Comparison of ENCODE assay signal across 8 cellular contexts in genomic region chr11:66335531-66336233, GRCh38. TPM values are rescaled to one million over a fixed set of nuclear protein-coding genes. Genes with fewer than 3 reads are reported as not detected.
A peak's percentile ranks its signal among the peaks of the same experiment; 100 is the strongest.
DNase-seq lines count a peak whose midpoint lies in the region; ATAC-seq and TF ChIP-seq lines count a peak whose summit lies in the region.

No MANE protein-coding gene starts in this region.

- TF ChIP-seq POLR2A in gastroesophageal sphincter (IDR thresholded peaks at IDR 0.05) (no peak), ovary (IDR thresholded peaks at IDR 0.05) (no peak)

- H3K27ac ChIP-seq in gastroesophageal sphincter: peak overlapping the region in 3 of 4 donors; percentile 55 to 73 (median 72)
- peak overlapping the region in 1 of 2 donors; percentile 5 for H3K27ac ChIP-seq in ovary

- no peak for TF ChIP-seq CTCF in gastroesophageal sphincter (IDR thresholded peaks at IDR 0.05)
- no peak for TF ChIP-seq CTCF in ovary (IDR thresholded peaks at IDR 0.05)
- TF ChIP-seq CTCF in omental fat pad (IDR thresholded peaks at IDR 0.05): no peak

- CTCF ChIA-PET in activated naive CD4-positive, alpha-beta T cell treated with anti-CD3 and anti-CD28 coated beads, Interleukin-2, amount 10 ng/mL, durations not matched to agents 7 days and 5 days (lab: Charles Lee): interaction anchor here (1.0 to 2.8 kb wide), 4 partner anchors 23 to 54 kb away, joined by 3 to 27 read pairs (median 3); no protein-coding TSS in a partner anchor

- peaks cover 23% of the 10 kb centered on the region for H3K4me1 Mint-ChIP-seq in activated naive CD4-positive, alpha-beta T cell treated with anti-CD3 and anti-CD28 coated beads, Interleukin-2, amount 10 ng/mL, durations not matched to agents 7 days and 5 days
- peaks cover 20% of the 10 kb centered on the region for H3K4me1 Mint-ChIP-seq in activated T-cell treated with anti-CD3 and anti-CD28 coated beads, Interleukin-2, amount 50 U/mL, for 4 hours (ENCODE audit: low read depth)

- H3K36me3 Mint-ChIP-seq in activated naive CD4-positive, alpha-beta T cell treated with anti-CD3 and anti-CD28 coated beads, Interleukin-2, amount 10 ng/mL, durations not matched to agents 7 days and 5 days: peaks cover 19% of the 10 kb centered on the region
- H3K36me3 Mint-ChIP-seq in activated T-cell treated with anti-CD3 and anti-CD28 coated beads, Interleukin-2, amount 50 U/mL, for 4 hours (ENCODE audit: insufficient read depth): peaks cover 11% of the 10 kb centered on the region

- H3K27me3 ChIP-seq in gastroesophageal sphincter (no peaks in the 10 kb centered on the region), ovary (no peaks in the 10 kb centered on the region)

- ATAC-seq in activated T-cell treated with anti-CD3 and anti-CD28 coated beads, Interleukin-2, amount 50 U/mL, for 4 hours: peak; percentile 18 to 24
- ATAC-seq in gastroesophageal sphincter (peak; percentile 14), GM21528 (IDR thresholded peaks at IDR 0.05; ENCODE audit: low FRiP score, unreplicated experiment) (no peak), GM18909 (IDR thresholded peaks at IDR 0.05; ENCODE audit: poor library complexity, unreplicated experiment) (no peak), omental fat pad (ENCODE audit: low FRiP score) (no peak)

- no peak overlapping the region for H3K27ac Mint-ChIP-seq in activated naive CD4-positive, alpha-beta T cell treated with anti-CD3 and anti-CD28 coated beads, Interleukin-2, amount 10 ng/mL, durations not matched to agents 7 days and 5 days

- H3K4me3 ChIP-seq in gastroesophageal sphincter (peak overlapping the region; percentile 33 to 60), ovary (peak overlapping the region; percentile 44)

- DNase-seq in activated naive CD4-positive, alpha-beta T cell treated with anti-CD3 and anti-CD28 coated beads, Interleukin-2, amount 10 ng/mL, durations not matched to agents 7 days and 5 days: peak; percentile 32
- DNase-seq in activated naive CD4-positive, alpha-beta T cell treated with anti-CD3 and anti-CD28 coated beads, Interleukin-2, amount 50 U/mL, for 16 hours: no peak
- DNase-seq in activated T-cell treated with anti-CD3 and anti-CD28 coated beads, Interleukin-2, amount 50 U/mL, for 4 hours: no peak
- DNase-seq in ovary: peak in 2 of 5 donors; percentile 32 to 47
- no peak for DNase-seq in omental fat pad (ENCODE audit: low spot score)

- no peak for TF ChIP-seq EP300 in gastroesophageal sphincter (IDR thresholded peaks at IDR 0.05)
- TF ChIP-seq EP300 in ovary (IDR thresholded peaks at IDR 0.05): no peak

- H3K36me3 ChIP-seq in gastroesophageal sphincter (peaks cover 0 to 72% of the 10 kb centered on the region in 2 donors), ovary (no peaks in the 10 kb centered on the region)

- no peaks in the 10 kb centered on the region for H3K9me3 ChIP-seq in gastroesophageal sphincter
- H3K9me3 ChIP-seq in ovary: no peaks in the 10 kb centered on the region

- H3K4me3 Mint-ChIP-seq in activated naive CD4-positive, alpha-beta T cell treated with anti-CD3 and anti-CD28 coated beads, Interleukin-2, amount 10 ng/mL, durations not matched to agents 7 days and 5 days: peak overlapping the region; percentile 77
- peak overlapping the region; percentile 80 for H3K4me3 Mint-ChIP-seq in activated T-cell treated with anti-CD3 and anti-CD28 coated beads, Interleukin-2, amount 50 U/mL, for 4 hours

- peaks cover 14% of the 10 kb centered on the region for H3K27me3 Mint-ChIP-seq in activated naive CD4-positive, alpha-beta T cell treated with anti-CD3 and anti-CD28 coated beads, Interleukin-2, amount 10 ng/mL, durations not matched to agents 7 days and 5 days
- no peaks in the 10 kb centered on the region for H3K27me3 Mint-ChIP-seq in activated T-cell treated with anti-CD3 and anti-CD28 coated beads, Interleukin-2, amount 50 U/mL, for 4 hours (ENCODE audit: low read depth)

- intact Hi-C loops in ovary (cut with DNase I): loop anchor here in 1 of 4 donors (10.0 kb wide), 1 partner anchor 51 kb away; the partner anchor contains the start of gene YIF1A

- no peaks in the 10 kb centered on the region for H3K9me3 Mint-ChIP-seq in activated naive CD4-positive, alpha-beta T cell treated with anti-CD3 and anti-CD28 coated beads, Interleukin-2, amount 10 ng/mL, durations not matched to agents 7 days and 5 days
- no peaks in the 10 kb centered on the region for H3K9me3 Mint-ChIP-seq in activated T-cell treated with anti-CD3 and anti-CD28 coated beads, Interleukin-2, amount 50 U/mL, for 4 hours

- H3K4me1 ChIP-seq in gastroesophageal sphincter (peaks cover 0 to 32% (median 22%) of the 10 kb centered on the region in 3 donors), ovary (ENCODE audit: insufficient read depth) (peaks cover 13% of the 10 kb centered on the region)

- WGBS in gastroesophageal sphincter (ENCODE audit: low coverage in 1 of 2), 2 donors: 11% methylated on average over 3 of the region's 35 CpGs; no CpG with 5 or more reads in 1 of the 2 donors
- WGBS in ovary, 3 donors: 5 to 10% (median 7%) methylated on average over 28 to 35 of the region's 35 CpGs

RNA-seq across cellular contexts. Expression of gene RIN1, which starts 0.6 kb away (rescaled TPM):
- total RNA-seq in activated T-cell treated with anti-CD3 and anti-CD28 coated beads, Interleukin-2, amount 50 U/mL, for 4 hours: 1 to 10 TPM; 1.4 to 2.2 (median 1.7) TPM
- 1 to 10 TPM; 3.8 to 9.3 (median 4.7) TPM for total RNA-seq in gastroesophageal sphincter
- 1 to 10 TPM; 1.8 to 9.5 (median 6.3) TPM for total RNA-seq in ovary
- polyA plus RNA-seq in ovary: 1 to 10 TPM in 1 of 2 donors, under 1 TPM in 1; 0.52 to 3.5 TPM
- total RNA-seq in omental fat pad: 10 to 100 TPM in 1 of 4 donors, 1 to 10 TPM in 3; 2.9 to 34.6 (median 3.6) TPM

RNA-seq across cellular contexts. Expression of gene BRMS1, which starts 9.2 kb away (rescaled TPM):
- total RNA-seq in activated T-cell treated with anti-CD3 and anti-CD28 coated beads, Interleukin-2, amount 50 U/mL, for 4 hours: 100 to 1,000 TPM in 1 of 3 donors, 10 to 100 TPM in 2; 91.1 to 105 (median 94.9) TPM
- total RNA-seq in gastroesophageal sphincter: 10 to 100 TPM; 26.6 to 44.2 (median 35.5) TPM
- 10 to 100 TPM; 19.9 to 32.2 (median 23.4) TPM for total RNA-seq in ovary
- 10 to 100 TPM; 17.5 to 31.0 TPM for polyA plus RNA-seq in ovary
- 10 to 100 TPM; 36.7 to 59.2 (median 42.0) TPM for total RNA-seq in omental fat pad

RNA-seq across cellular contexts. Expression of gene B4GAT1, which starts 11.7 kb away (rescaled TPM):
- 10 to 100 TPM in 1 of 3 donors, 1 to 10 TPM in 2; 6.4 to 10.3 (median 8.0) TPM for total RNA-seq in activated T-cell treated with anti-CD3 and anti-CD28 coated beads, Interleukin-2, amount 50 U/mL, for 4 hours
- total RNA-seq in gastroesophageal sphincter (10 to 100 TPM; 39.7 to 62.0 (median 47.6) TPM), ovary (10 to 100 TPM; 30.7 to 44.9 (median 37.8) TPM), omental fat pad (10 to 100 TPM; 13.3 to 37.1 (median 21.1) TPM)
- 10 to 100 TPM; 53.2 to 54.2 TPM for polyA plus RNA-seq in ovary

RNA-seq across cellular contexts. Expression of gene CD248, which starts 18.8 kb away (rescaled TPM):
- 1 to 10 TPM in 1 of 3 donors, under 1 TPM in 2; 0.65 to 1.5 (median 0.82) TPM for total RNA-seq in activated T-cell treated with anti-CD3 and anti-CD28 coated beads, Interleukin-2, amount 50 U/mL, for 4 hours
- 10 to 100 TPM; 23.1 to 68.2 (median 27.0) TPM for total RNA-seq in gastroesophageal sphincter
- total RNA-seq in ovary: 10 to 100 TPM in 6 of 7 donors, 1 to 10 TPM in 1; 4.9 to 47.9 (median 19.9) TPM
- 10 to 100 TPM in 1 of 2 donors, 1 to 10 TPM in 1; 6.3 to 17.2 TPM for polyA plus RNA-seq in ovary
- total RNA-seq in omental fat pad: 100 to 1,000 TPM in 1 of 4 donors, 10 to 100 TPM in 3; 43.2 to 107 (median 70.7) TPM

RNA-seq across cellular contexts. Expression of gene SLC29A2, which starts 35.9 kb away (rescaled TPM):
- 10 to 100 TPM; 10.5 to 15.7 (median 11.4) TPM for total RNA-seq in activated T-cell treated with anti-CD3 and anti-CD28 coated beads, Interleukin-2, amount 50 U/mL, for 4 hours
- total RNA-seq in gastroesophageal sphincter (1 to 10 TPM in 2 of 4 donors, under 1 TPM in 2; 0.27 to 3.2 (median 1.2) TPM), ovary (1 to 10 TPM in 4 of 7 donors, under 1 TPM in 3; 0.48 to 3.1 (median 1.3) TPM), omental fat pad (1 to 10 TPM; 2.7 to 7.4 (median 5.0) TPM)
- polyA plus RNA-seq in ovary: under 1 TPM; 0.70 to 0.71 TPM

Comparison
In these comparisons a context has a peak if more than half of its experiments do, and no peak if none do; other contexts are left out.
1. ATAC-seq: peak in activated T-cell treated with anti-CD3 and anti-CD28 coated beads, Interleukin-2, amount 50 U/mL, for 4 hours (2 of 2) and gastroesophageal sphincter (single experiment); none in GM21528 (single experiment), GM18909 (single experiment) and omental fat pad (single experiment).